30 cellular contexts compared by ENCODE assay signal in the genomic region with DNA sequence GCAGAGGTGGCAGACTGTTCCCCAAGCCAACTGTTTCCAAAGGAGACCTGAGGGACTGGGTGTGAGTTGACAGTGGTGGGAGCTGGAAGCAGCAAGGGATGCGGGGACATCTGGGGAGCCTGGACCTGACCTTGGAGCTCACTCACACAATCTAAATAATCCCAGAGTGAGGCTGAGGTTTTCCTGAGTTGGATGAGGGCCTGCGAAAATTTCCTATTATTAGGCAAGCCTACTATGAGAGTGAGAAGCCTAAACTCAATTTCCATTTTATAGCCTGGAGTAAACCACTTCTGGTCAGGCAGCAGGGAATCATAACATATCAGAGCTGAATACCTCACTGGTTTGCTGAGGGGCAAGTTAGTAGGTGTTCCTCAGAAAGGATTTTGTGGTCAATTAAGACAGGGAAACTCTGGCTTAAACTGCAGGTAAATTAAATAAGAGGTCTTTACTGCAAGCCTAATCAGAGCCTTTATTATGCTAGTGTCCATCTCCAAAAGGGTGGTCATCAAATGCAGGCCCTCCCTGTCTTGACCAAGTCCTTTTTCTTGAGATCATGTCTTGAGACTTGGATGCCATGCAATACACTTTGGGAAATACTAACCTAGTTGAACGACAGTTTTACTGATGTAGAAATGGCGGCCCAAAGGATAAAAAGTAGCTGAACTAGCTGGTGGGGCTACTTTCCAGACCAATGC. TPM values are rescaled to one million over a fixed set of nuclear protein-coding genes. Genes with fewer than 3 reads are reported as not detected.
A peak's percentile ranks its signal among the peaks of the same experiment; 100 is the strongest.
DNase-seq lines count a peak whose midpoint lies in the region; ATAC-seq and TF ChIP-seq lines count a peak whose summit lies in the region.
"Had no signal": no experiment of that assay in that cellular context is flagged by ENCODE, and none has a peak within 500 bp of the region (broad histone marks: within the 10 kb centered on the region; RNA-seq: fewer than 3 reads in every experiment).

No MANE protein-coding gene starts in this region.

- TF ChIP-seq CTCF in HEK293 (tag by site-specific recombination; IDR thresholded peaks at IDR 0.05) (no peak), coronary artery (IDR thresholded peaks at IDR 0.05) (no peak), gastrocnemius medialis (IDR thresholded peaks at IDR 0.05 in 4 of 5, conservative IDR thresholded peaks at IDR 0.05 in 1 of 5) (no peak)

- in situ Hi-C loops in gastrocnemius medialis (cut with MboI; ENCODE audit: low sequenced_read_pairs in 4 of 4), result no loop called here

- no peak overlapping the region for H3K4me3 ChIP-seq in HEK293 (ENCODE audit: low read depth, low read length)
- H3K4me3 ChIP-seq in coronary artery, result no peak overlapping the region
- H3K4me3 ChIP-seq in gastrocnemius medialis, result no peak overlapping the region
- H3K4me3 ChIP-seq: HAP-1 had no signal

- ATAC-seq in gastrocnemius medialis, result no peak
- ATAC-seq in GM18502 (IDR thresholded peaks at IDR 0.05; ENCODE audit: poor library complexity, unreplicated experiment), result no peak
- ATAC-seq in HG03280 (IDR thresholded peaks at IDR 0.05; ENCODE audit: unreplicated experiment), result no peak
- ATAC-seq in SK-N-SH treated with all-trans-retinoic acid at 6 μM for 48 hours, result no peak
- ATAC-seq: gastroesophageal sphincter, left colon had no signal

- CTCF ChIA-PET in HEK293 (lab: Yijun Ruan, JAX), result interaction anchor here (0.9 kb wide), 1 partner anchor 53 kb away, joined by 4 read pairs; no protein-coding TSS in a partner anchor

- no peak for DNase-seq in activated naive CD8-positive, alpha-beta T cell treated with anti-CD3 and anti-CD28 coated beads for 36 hours
- DNase-seq in coronary artery (ENCODE audit: low spot score) (peak; percentile 19), gastrocnemius medialis (no peak)
- DNase-seq: activated CD4-positive, alpha-beta T cell treated with anti-CD3 and anti-CD28 coated beads for 48 hours; activated gamma-delta T cell; activated naive CD8-positive, alpha-beta T cell treated with anti-CD3 and anti-CD28 coated beads, Interleukin-2, amount 50 U/mL, for 24 hours; activated T-cell treated with anti-CD3 and anti-CD28 coated beads, Interleukin-2, amount 50 U/mL, for 1 hour; CD4-positive, alpha-beta memory T cell; hypothalamus; immature natural killer cell; left colon; MV-4-11; NCI-H1436 treated with DMSO at 0.1 percent for 48 hours; NCI-H2081 treated with DMSO at 0.1 percent for 48 hours; NCI-H748 treated with DMSO at 0.1 percent for 48 hours; nucleus accumbens; stimulated activated CD4-positive, alpha-beta T cell treated with anti-CD3 and anti-CD28 coated beads, Interleukin-12 subunit alpha, Interleukin-12 subunit beta, amount 100 ng/mL, for 4 hours; stimulated activated CD4-positive, alpha-beta T cell treated with anti-CD3 and anti-CD28 coated beads, Interleukin-2, amount 100 ng/mL, for 48 hours; stomach; SW 1271 had no signal

- no peak for TF ChIP-seq POLR2A in gastrocnemius medialis (IDR thresholded peaks at IDR 0.05)

- peak overlapping the region; percentile 7 for H3K4me3 Mint-ChIP-seq in activated naive CD8-positive, alpha-beta T cell
- H3K4me3 Mint-ChIP-seq in activated naive CD8-positive, alpha-beta T cell treated with anti-CD3 and anti-CD28 coated beads for 36 hours, result no peak overlapping the region

- H3K9me3 ChIP-seq in HEK293 (ENCODE audit: control insufficient read depth, insufficient read depth, low read depth, low read length) (no peaks in the 10 kb centered on the region), gastrocnemius medialis (no peaks in the 10 kb centered on the region)
- H3K9me3 ChIP-seq: gastroesophageal sphincter, HAP-1, prostate gland, stomach, vagina had no signal

- no peaks in the 10 kb centered on the region for H3K9me3 Mint-ChIP-seq in activated naive CD8-positive, alpha-beta T cell (ENCODE audit: low read depth)
- no peaks in the 10 kb centered on the region for H3K9me3 Mint-ChIP-seq in activated naive CD8-positive, alpha-beta T cell treated with anti-CD3 and anti-CD28 coated beads for 36 hours
- H3K9me3 Mint-ChIP-seq: activated naive CD8-positive, alpha-beta T cell treated with anti-CD3 and anti-CD28 coated beads, Interleukin-2, amount 50 U/mL, for 24 hours; CD4-positive, alpha-beta memory T cell; immature natural killer cell; memory B cell had no signal

- H3K27ac Mint-ChIP-seq in activated naive CD8-positive, alpha-beta T cell, result no peak overlapping the region
- H3K27ac Mint-ChIP-seq in activated naive CD8-positive, alpha-beta T cell treated with anti-CD3 and anti-CD28 coated beads for 36 hours, result no peak overlapping the region
- H3K27ac Mint-ChIP-seq: memory B cell had no signal

- H3K4me1 Mint-ChIP-seq in activated naive CD8-positive, alpha-beta T cell (ENCODE audit: low read depth), result peaks cover 19% of the 10 kb centered on the region
- H3K4me1 Mint-ChIP-seq in activated naive CD8-positive, alpha-beta T cell treated with anti-CD3 and anti-CD28 coated beads for 36 hours, result peaks cover 22% of the 10 kb centered on the region

- peaks cover 5% of the 10 kb centered on the region for H3K36me3 Mint-ChIP-seq in activated naive CD8-positive, alpha-beta T cell
- H3K36me3 Mint-ChIP-seq in activated naive CD8-positive, alpha-beta T cell treated with anti-CD3 and anti-CD28 coated beads for 36 hours, result peaks cover 14% of the 10 kb centered on the region

- H3K4me1 ChIP-seq in HEK293 (ENCODE audit: control insufficient read depth, insufficient read depth, low read length) (no peaks in the 10 kb centered on the region), gastrocnemius medialis (peaks cover 15% of the 10 kb centered on the region in 2 donors)
- H3K4me1 ChIP-seq: prostate gland had no signal

- intact Hi-C loops in gastrocnemius medialis (cut with DNase I; ENCODE audit: low total_unique reads), result loop anchor here (2.0 to 10.0 kb wide), 2 partner anchors 49 to 53 kb away; no protein-coding TSS in a partner anchor

- POLR2A ChIA-PET in HEK293 (lab: Yijun Ruan, JAX), result interaction anchor here (1.0 to 8.7 kb wide), 2 partner anchors 19 kb away, joined by 4 to 183 read pairs; partner anchors contain the start of gene ACTR1B

- H3K27me3 ChIP-seq in gastrocnemius medialis, result no peaks in the 10 kb centered on the region
- H3K27me3 ChIP-seq: gastroesophageal sphincter, vagina had no signal

- H3K27me3 Mint-ChIP-seq in activated naive CD8-positive, alpha-beta T cell, result peaks cover 2% of the 10 kb centered on the region
- H3K27me3 Mint-ChIP-seq in activated naive CD8-positive, alpha-beta T cell treated with anti-CD3 and anti-CD28 coated beads for 36 hours, result no peaks in the 10 kb centered on the region

- H3K36me3 ChIP-seq in HEK293 (ENCODE audit: control insufficient read depth in 2 of 2, insufficient read depth in 1 of 2, low read length in 2 of 2), result peaks cover 22 to 24% of the 10 kb centered on the region in 2 experiments
- peaks cover 0 to 24% of the 10 kb centered on the region in 2 donors for H3K36me3 ChIP-seq in gastrocnemius medialis

- H3K27ac ChIP-seq in HEK293 (ENCODE audit: extremely low read depth, low read depth, low read length) (no peak overlapping the region), coronary artery (no peak overlapping the region), gastrocnemius medialis (peak overlapping the region in 3 of 4 donors; percentile 90 to 98 (median 98))

TF ChIP-seq in HEK293, 187 proteins besides CTCF, POLR2A, EP300 and RAD21:
- TF ChIP-seq SCRT2 (tag by site-specific recombination; IDR thresholded peaks at IDR 0.05) (no peak), ZNF239 (tag by site-specific recombination; IDR thresholded peaks at IDR 0.05) (0 out of 2 replicates have a peak, but pooled peaks have one; percentile 28)

TF ChIP-seq in SK-N-SH treated with all-trans-retinoic acid at 6 μM for 48 hours, 23 proteins besides CTCF, POLR2A, EP300 and RAD21 (continues in another document):
- TF ChIP-seq ZNF565 (CRISPR knock-in tag; conservative IDR thresholded peaks at IDR 0.05; ENCODE audit: low read depth) (no peak), RARB (CRISPR knock-in tag; IDR thresholded peaks at IDR 0.05) (no peak), BACH2 (CRISPR knock-in tag; IDR thresholded peaks at IDR 0.05; ENCODE audit: borderline replicate concordance) (no peak), CSRNP3 (CRISPR knock-in tag; IDR thresholded peaks at IDR 0.05) (no peak), ZNF8 (CRISPR knock-in tag; IDR thresholded peaks at IDR 0.05) (no peak), GLIS3 (CRISPR knock-in tag; IDR thresholded peaks at IDR 0.05) (no peak), ISL1 (CRISPR knock-in tag; IDR thresholded peaks at IDR 0.05) (no peak)
- TF ChIP-seq, protein P1, sequence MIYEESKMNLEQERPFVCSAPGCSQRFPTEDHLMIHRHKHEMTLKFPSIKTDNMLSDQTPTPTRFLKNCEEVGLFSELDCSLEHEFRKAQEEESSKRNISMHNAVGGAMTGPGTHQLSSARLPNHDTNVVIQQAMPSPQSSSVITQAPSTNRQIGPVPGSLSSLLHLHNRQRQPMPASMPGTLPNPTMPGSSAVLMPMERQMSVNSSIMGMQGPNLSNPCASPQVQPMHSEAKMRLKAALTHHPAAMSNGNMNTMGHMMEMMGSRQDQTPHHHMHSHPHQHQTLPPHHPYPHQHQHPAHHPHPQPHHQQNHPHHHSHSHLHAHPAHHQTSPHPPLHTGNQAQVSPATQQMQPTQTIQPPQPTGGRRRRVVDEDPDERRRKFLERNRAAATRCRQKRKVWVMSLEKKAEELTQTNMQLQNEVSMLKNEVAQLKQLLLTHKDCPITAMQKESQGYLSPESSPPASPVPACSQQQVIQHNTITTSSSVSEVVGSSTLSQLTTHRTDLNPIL (CRISPR knock-in tag; IDR thresholded peaks at IDR 0.05; ENCODE audit: low read depth), result no peak

RNA-seq across cellular contexts. Expression of gene COX5B, which starts 1.7 kb away (rescaled TPM):
- total RNA-seq in activated naive CD8-positive, alpha-beta T cell treated with anti-CD3 and anti-CD28 coated beads for 36 hours, result 100 to 1,000 TPM; 214 to 225 TPM
- total RNA-seq in gastrocnemius medialis, result 1,000 to 10,000 TPM in 3 of 4 donors, 100 to 1,000 TPM in 1; 742 to 1,417 (median 1,247) TPM

RNA-seq across cellular contexts. Expression of gene ACTR1B, which starts 19.7 kb away (rescaled TPM):
- total RNA-seq in activated naive CD8-positive, alpha-beta T cell treated with anti-CD3 and anti-CD28 coated beads for 36 hours, result 10 to 100 TPM; 85.4 to 89.6 TPM
- total RNA-seq in gastrocnemius medialis, result 10 to 100 TPM; 53.5 to 76.1 (median 56.5) TPM

RNA-seq across cellular contexts. Expression of gene C2orf92, which starts 25.3 kb away (rescaled TPM):
- 1 to 10 TPM; 6.1 to 7.3 TPM for total RNA-seq in activated naive CD8-positive, alpha-beta T cell treated with anti-CD3 and anti-CD28 coated beads for 36 hours
- 1 to 10 TPM in 1 of 4 donors, under 1 TPM in 1, not detected in 2; 0.85 to 4.2 TPM for total RNA-seq in gastrocnemius medialis

RNA-seq across cellular contexts. Expression of gene ANKRD36B, which starts 54.5 kb away (rescaled TPM):
- 10 to 100 TPM; 17.8 to 20.1 TPM for total RNA-seq in activated naive CD8-positive, alpha-beta T cell treated with anti-CD3 and anti-CD28 coated beads for 36 hours
- total RNA-seq in gastrocnemius medialis, result 1 to 10 TPM; 1.1 to 3.9 (median 2.2) TPM

Comparison
In these comparisons a context has a peak if more than half of its experiments do, and no peak if none do; other contexts are left out.
1. H3K27ac ChIP-seq: peak in gastrocnemius medialis (3 of 4); none in HEK293 (single experiment) and coronary artery (0 of 2).